ENCODE assay signal across 16 cellular contexts in genomic region chr7:105990726-105991465, GRCh38. TPM values are rescaled to one million over a fixed set of nuclear protein-coding genes. Genes with fewer than 3 reads are reported as not detected.
DNase-seq lines count a peak whose midpoint lies in the region; ATAC-seq, FAIRE-seq and TF ChIP-seq lines count a peak whose summit lies in the region.
"Had no signal": no experiment of that assay in that cellular context is flagged by ENCODE, and none has a peak within 500 bp of the region (broad histone marks: within the 10 kb centered on the region; RNA-seq: fewer than 3 reads in every experiment).

No MANE protein-coding gene starts in this region.

- H3K36me3 Mint-ChIP-seq in astrocyte (ENCODE audit: low read depth, unreplicated experiment), result no peaks in the 10 kb centered on the region
- H3K36me3 Mint-ChIP-seq: naive thymus-derived CD8-positive, alpha-beta T cell had no signal

- H3K4me2 ChIP-seq in astrocyte (ENCODE audit: low read length), result no peak overlapping the region

- no peaks in the 10 kb centered on the region for H3K9me3 ChIP-seq in right atrium auricular region
- H3K9me3 ChIP-seq in astrocyte (ENCODE audit: insufficient read depth, low read depth, low read length), result no peaks in the 10 kb centered on the region
- no peaks in the 10 kb centered on the region for H3K9me3 ChIP-seq in uterus

- no peaks in the 10 kb centered on the region for H3K9me3 Mint-ChIP-seq in astrocyte (ENCODE audit: unreplicated experiment)
- H3K9me3 Mint-ChIP-seq: activated T-helper 17 cell treated with anti-CD3 and anti-CD28 coated beads, Interleukin-2, amount 50 U/mL, for 72 hours; naive thymus-derived CD8-positive, alpha-beta T cell had no signal

- TF ChIP-seq CTCF in right atrium auricular region (IDR thresholded peaks at IDR 0.05), result no peak
- TF ChIP-seq CTCF in astrocyte (IDR thresholded peaks at IDR 0.05; ENCODE audit: insufficient read depth, low read depth, low read length), result no peak
- no peak for TF ChIP-seq CTCF in uterus (IDR thresholded peaks at IDR 0.05)

- H2AFZ ChIP-seq in astrocyte (ENCODE audit: low read depth, low read length), result peak overlapping the region; percentile 21

- H4K20me1 ChIP-seq in astrocyte (ENCODE audit: insufficient read depth, low read length), result no peaks in the 10 kb centered on the region

- DNase-seq in left cardiac atrium (peak; percentile 43), right atrium auricular region (ENCODE audit: low spot score) (no peak), astrocyte (ENCODE audit: low read depth) (no peak), iPS DF 19.7 (ENCODE audit: low read depth, low spot score) (peak; percentile 72), uterus (peak; percentile 31 to 49), NCI-H1105 (lab: John Stamatoyannopoulos, UW) (no peak)
- DNase-seq: ACHN; central memory CD4-positive, alpha-beta T cell; DMS53; kidney; naive thymus-derived CD8-positive, alpha-beta T cell had no signal

- no peaks in the 10 kb centered on the region for H3K36me3 ChIP-seq in right atrium auricular region
- H3K36me3 ChIP-seq in astrocyte (ENCODE audit: insufficient read depth, low read length), result no peaks in the 10 kb centered on the region
- H3K36me3 ChIP-seq in uterus, result no peaks in the 10 kb centered on the region

- intact Hi-C loops in left cardiac atrium (cut with DNase I) (no loop called here), uterus (cut with DNase I; ENCODE audit: low total_unique reads) (no loop called here)

- FAIRE-seq in astrocyte (lab: Jason Lieb, UNC), result no peak
- FAIRE-seq: kidney had no signal

- no peaks in the 10 kb centered on the region for H3K79me2 ChIP-seq in astrocyte (ENCODE audit: insufficient read depth, low read length)

- H3K4me1 ChIP-seq in right atrium auricular region (no peaks in the 10 kb centered on the region), astrocyte (ENCODE audit: insufficient read depth, low read length) (no peaks in the 10 kb centered on the region), uterus (no peaks in the 10 kb centered on the region)

- H3K4me3 ChIP-seq in right atrium auricular region, result no peak overlapping the region
- no peak overlapping the region for H3K4me3 ChIP-seq in astrocyte (ENCODE audit: insufficient read depth, low read depth, low read length)
- no peak overlapping the region for H3K4me3 ChIP-seq in uterus

- H3K27me3 ChIP-seq in right atrium auricular region (no peaks in the 10 kb centered on the region), astrocyte (ENCODE audit: insufficient read depth, low read length) (peaks cover 9% of the 10 kb centered on the region), uterus (no peaks in the 10 kb centered on the region)

- no peak overlapping the region for H3K9ac ChIP-seq in astrocyte (ENCODE audit: low read length)

- H3K4me3 Mint-ChIP-seq in astrocyte (ENCODE audit: unreplicated experiment), result no peak overlapping the region
- H3K4me3 Mint-ChIP-seq: activated T-helper 17 cell treated with anti-CD3 and anti-CD28 coated beads, Interleukin-2, amount 50 U/mL, for 72 hours; naive thymus-derived CD8-positive, alpha-beta T cell had no signal

- no peak for TF ChIP-seq POLR2A in uterus (IDR thresholded peaks at IDR 0.05)

- H3K27ac ChIP-seq in right atrium auricular region (no peak overlapping the region), astrocyte (ENCODE audit: low read depth, low read length) (no peak overlapping the region), uterus (peak overlapping the region in 1 of 2 donors; percentile 16)

- peaks cover 6% of the 10 kb centered on the region for H3K4me1 Mint-ChIP-seq in astrocyte (ENCODE audit: low read depth, unreplicated experiment)
- H3K4me1 Mint-ChIP-seq: activated T-helper 17 cell treated with anti-CD3 and anti-CD28 coated beads, Interleukin-2, amount 50 U/mL, for 72 hours had no signal

- H3K27ac Mint-ChIP-seq in astrocyte (ENCODE audit: unreplicated experiment), result no peak overlapping the region
- H3K27ac Mint-ChIP-seq: activated T-helper 17 cell treated with anti-CD3 and anti-CD28 coated beads, Interleukin-2, amount 50 U/mL, for 72 hours; naive thymus-derived CD8-positive, alpha-beta T cell had no signal

- peaks cover 36% of the 10 kb centered on the region for H3K27me3 Mint-ChIP-seq in astrocyte (ENCODE audit: low read depth, unreplicated experiment)
- H3K27me3 Mint-ChIP-seq: activated T-helper 17 cell treated with anti-CD3 and anti-CD28 coated beads, Interleukin-2, amount 50 U/mL, for 72 hours had no signal

- ATAC-seq in left cardiac atrium, result peak; percentile 36 to 47
- ATAC-seq in GM21390 (IDR thresholded peaks at IDR 0.05; ENCODE audit: unreplicated experiment), result no peak
- no peak for ATAC-seq in GM18502 (IDR thresholded peaks at IDR 0.05; ENCODE audit: poor library complexity, unreplicated experiment)
- ATAC-seq: activated CD4-positive, CD25-positive, alpha-beta regulatory T cell treated with anti-CD3 and anti-CD28 coated beads, Interleukin-2, amount 50 U/mL, for 24 hours; activated T-helper 17 cell treated with anti-CD3 and anti-CD28 coated beads, Interleukin-2, amount 50 U/mL, for 72 hours; esophagus mucosa; naive thymus-derived CD8-positive, alpha-beta T cell had no signal

RNA-seq across cellular contexts. Expression of gene CDHR3, which starts 27.8 kb away (rescaled TPM):
- 1 to 10 TPM; 1.9 to 2.9 TPM for total RNA-seq in left cardiac atrium
- under 1 TPM in 1 of 2 donors, not detected in 1; 0.79 TPM for total RNA-seq in right atrium auricular region
- total RNA-seq in astrocyte, result 1.8 and 3.1 TPM in 2 replicates
- total RNA-seq in uterus, result 1 to 10 TPM in 3 of 4 donors, not detected in 1; 5.4 to 7.9 (median 5.9) TPM

Comparison
In these comparisons a context has a peak if more than half of its experiments do, and no peak if none do; other contexts are left out.
1. DNase-seq: peak in left cardiac atrium (single experiment), iPS DF 19.7 (single experiment) and uterus (2 of 2); none in right atrium auricular region (single experiment), astrocyte (single experiment) and NCI-H1105 (single experiment).
2. ATAC-seq: peak in left cardiac atrium (2 of 2); none in GM21390 (single experiment) and GM18502 (single experiment).